1 cellular context compared by ENCODE assay signal in genomic region chr11:85664561-85665481, GRCh38.
TF ChIP-seq lines count a peak whose summit lies in the region.

TSS of gene CREBZF (minus strand) at chr11:85665129. CDS start at chr11:85664875, 254 bp downstream.

TF ChIP-seq in GM12878, 131 proteins besides CTCF, POLR2A, EP300 and RAD21 (continued from another document and continues in another):
- no peak for TF ChIP-seq USF2 (IDR thresholded peaks at IDR 0.05; ENCODE audit: borderline replicate concordance, low read depth, low read length)
- TF ChIP-seq TCF12 (IDR thresholded peaks at IDR 0.05; ENCODE audit: low read depth, low read length), result peak; percentile 33; the same call in 1 of the 2 replicates
- no peak for TF ChIP-seq BCL3 (IDR thresholded peaks at IDR 0.05; ENCODE audit: borderline replicate concordance, insufficient read depth, low read depth, low read length, poor library complexity, severe bottlenecking)
- no peak for TF ChIP-seq EGR1 (IDR thresholded peaks at IDR 0.05; ENCODE audit: borderline replicate concordance in 1 of 2, low read depth in 2 of 2, low read length in 2 of 2)
- no peak for TF ChIP-seq ZZZ3 (IDR thresholded peaks at IDR 0.05; ENCODE audit: control insufficient read depth, insufficient read length, low read depth)
- no peak for TF ChIP-seq PBX3 (IDR thresholded peaks at IDR 0.05; ENCODE audit: insufficient replicate concordance, low read depth, low read length)
- TF ChIP-seq BRCA1 (IDR thresholded peaks at IDR 0.05; ENCODE audit: low read depth, low read length), result peak; percentile 78
- no peak for TF ChIP-seq TCF7 (IDR thresholded peaks at IDR 0.05; ENCODE audit: borderline replicate concordance)
- TF ChIP-seq CBFB (IDR thresholded peaks at IDR 0.05; ENCODE audit: low read depth), result peak; percentile 92
- TF ChIP-seq CBX5 (IDR thresholded peaks at IDR 0.05; ENCODE audit: low read depth), result no peak
- no peak for TF ChIP-seq SUPT20H (IDR thresholded peaks at IDR 0.05; ENCODE audit: borderline replicate concordance, control insufficient read depth, low read depth, low read length)
- peak in 1 of 2 experiments; percentile 9; a peak in 1 of 4 replicates for TF ChIP-seq IKZF2 (IDR thresholded peaks at IDR 0.05)
- no peak for TF ChIP-seq E4F1 (IDR thresholded peaks at IDR 0.05; ENCODE audit: borderline replicate concordance, partially characterized antibody)
- no peak for TF ChIP-seq ZNF384 (IDR thresholded peaks at IDR 0.05; ENCODE audit: borderline replicate concordance, low read depth, low read length)
- 0 out of 2 replicates have a peak, but pooled peaks have one; percentile 16 for TF ChIP-seq TARDBP (IDR thresholded peaks at IDR 0.05; ENCODE audit: borderline replicate concordance)
- peak; percentile 74 for TF ChIP-seq E2F4 (IDR thresholded peaks at IDR 0.05; ENCODE audit: low read depth, low read length)
- no peak for TF ChIP-seq ZNF24 (IDR thresholded peaks at IDR 0.05)
- TF ChIP-seq ESRRA (IDR thresholded peaks at IDR 0.05; ENCODE audit: low read length), result no peak
- peak; percentile 76 for TF ChIP-seq IKZF1 (conservative IDR thresholded peaks at IDR 0.05)
- TF ChIP-seq SKIL (IDR thresholded peaks at IDR 0.05; ENCODE audit: low read depth, poor library complexity, severe bottlenecking), result no peak
- no peak for TF ChIP-seq IRF3 (IDR thresholded peaks at IDR 0.05)
- no peak for TF ChIP-seq NFXL1 (IDR thresholded peaks at IDR 0.05; ENCODE audit: borderline replicate concordance)
- 0 out of 2 replicates have a peak, but pooled peaks have one; percentile 19 for TF ChIP-seq RCOR1 (conservative IDR thresholded peaks at IDR 0.05; ENCODE audit: low read depth, low read length)
- no peak for TF ChIP-seq EZH2 (IDR thresholded peaks at IDR 0.05; ENCODE audit: borderline replicate concordance, control insufficient read depth, low read depth, low read length)
- no peak for TF ChIP-seq ZNF622 (IDR thresholded peaks at IDR 0.05)
- TF ChIP-seq MXI1 (IDR thresholded peaks at IDR 0.05; ENCODE audit: low read depth, low read length), result no peak
- no peak for TF ChIP-seq SIX5 (IDR thresholded peaks at IDR 0.05; ENCODE audit: low read depth, low read length, severe bottlenecking)
- no peak for TF ChIP-seq RFX5 (IDR thresholded peaks at IDR 0.05; ENCODE audit: low read depth, low read length)
- TF ChIP-seq KDM1A (IDR thresholded peaks at IDR 0.05; ENCODE audit: borderline replicate concordance), result no peak
- TF ChIP-seq IRF4 (IDR thresholded peaks at IDR 0.05; ENCODE audit: low read depth, low read length), result no peak
- no peak; the same call in 1 of the 2 replicates for TF ChIP-seq HDGF (IDR thresholded peaks at IDR 0.05)
- peak; percentile 67; the same call in 1 of the 2 replicates for TF ChIP-seq BACH1 (IDR thresholded peaks at IDR 0.05; ENCODE audit: borderline replicate concordance)
- no peak for TF ChIP-seq USF1 (IDR thresholded peaks at IDR 0.05; ENCODE audit: borderline replicate concordance, extremely low read length, insufficient read depth, low read depth, low read length)
- no peak for TF ChIP-seq NR2C2 (IDR thresholded peaks at IDR 0.05; ENCODE audit: borderline replicate concordance, control insufficient read depth, insufficient read length, low read depth)
- no peak for TF ChIP-seq SREBF1 (IDR thresholded peaks at IDR 0.05; ENCODE audit: low read length)
- TF ChIP-seq WRNIP1 (IDR thresholded peaks at IDR 0.05; ENCODE audit: borderline replicate concordance, low read depth, low read length), result no peak
- TF ChIP-seq FOS (IDR thresholded peaks at IDR 0.05; ENCODE audit: borderline replicate concordance, extremely low read depth, insufficient read length), result no peak
- TF ChIP-seq MLLT1 (IDR thresholded peaks at IDR 0.05), result peak; percentile 28
- TF ChIP-seq STAT3 (IDR thresholded peaks at IDR 0.05; ENCODE audit: low read depth, low read length), result no peak
- TF ChIP-seq NRF1 (conservative IDR thresholded peaks at IDR 0.05; ENCODE audit: low read depth, low read length), result no peak
- TF ChIP-seq PKNOX1 (IDR thresholded peaks at IDR 0.05), result no peak
- no peak for TF ChIP-seq HSF1 (IDR thresholded peaks at IDR 0.05; ENCODE audit: low read depth, low read length)
- no peak for TF ChIP-seq EED (IDR thresholded peaks at IDR 0.05; ENCODE audit: low read depth)
- TF ChIP-seq BHLHE40 (IDR thresholded peaks at IDR 0.05; ENCODE audit: borderline replicate concordance in 1 of 2, low read depth in 2 of 2, low read length in 1 of 2), result peak in 1 of 2 experiments; percentile 36; a peak in 1 of 4 replicates
